ENCODE assay signal across 13 cellular contexts in genomic region chr1:215530401-215530984, GRCh38.
"Had no signal": no experiment of that assay in that cellular context is flagged by ENCODE, and none has a peak within 500 bp of the region (broad histone marks: within the 10 kb centered on the region; RNA-seq: fewer than 3 reads in every experiment).

No MANE protein-coding gene starts in this region.

- DNase-seq: activated B cell treated with CpG ODN at 0.5 μM for 24 hours; activated CD4-positive, alpha-beta T cell treated with anti-CD3 and anti-CD28 coated beads, Interleukin-2, amount 10 ng/mL, durations not matched to agents 7 days and 5 days; activated naive CD4-positive, alpha-beta T cell; activated naive CD8-positive, alpha-beta T cell treated with anti-CD3 and anti-CD28 coated beads, Interleukin-2, amount 50 U/mL, for 24 hours; activated T-cell treated with anti-CD3 and anti-CD28 coated beads for 4 hours; ovary; stimulated activated CD4-positive, alpha-beta T cell treated with anti-CD3 and anti-CD28 coated beads, Interleukin-1b, Interleukin-23, amount 100 ng/mL, for 48 hours; stomach; T-helper 2 cell; testis had no signal

- H3K27me3 ChIP-seq: hepatocyte, ovary, stomach, testis had no signal

- H3K9me3 ChIP-seq: ovary, stomach, testis had no signal

- H3K36me3 ChIP-seq: cardiac muscle cell, ovary, stomach had no signal

- H2AFZ ChIP-seq: hepatocyte had no signal

- ATAC-seq: activated naive CD8-positive, alpha-beta T cell treated with anti-CD3 and anti-CD28 coated beads, Interleukin-2, amount 50 U/mL, for 24 hours; left lobe of liver had no signal

- H3K27ac ChIP-seq: cardiac muscle cell, hepatocyte, ovary, stomach, testis had no signal

- H3K4me1 ChIP-seq: stomach, testis had no signal

- H3K79me2 ChIP-seq: hepatocyte had no signal

- H3K27ac Mint-ChIP-seq: activated B cell treated with CpG ODN at 0.5 μM for 24 hours; activated CD4-positive, alpha-beta T cell treated with anti-CD3 and anti-CD28 coated beads, Interleukin-2, amount 10 ng/mL, durations not matched to agents 7 days and 5 days; activated naive CD8-positive, alpha-beta T cell treated with anti-CD3 and anti-CD28 coated beads, Interleukin-2, amount 50 U/mL, for 24 hours had no signal

- H3K4me3 ChIP-seq: cardiac muscle cell, hepatocyte, ovary, stomach, testis had no signal

- H3K4me2 ChIP-seq: hepatocyte had no signal

- H3K4me1 Mint-ChIP-seq: activated B cell treated with CpG ODN at 0.5 μM for 24 hours; activated naive CD8-positive, alpha-beta T cell treated with anti-CD3 and anti-CD28 coated beads, Interleukin-2, amount 50 U/mL, for 24 hours had no signal

- H3K9me3 Mint-ChIP-seq: activated B cell treated with CpG ODN at 0.5 μM for 24 hours; activated naive CD8-positive, alpha-beta T cell treated with anti-CD3 and anti-CD28 coated beads, Interleukin-2, amount 50 U/mL, for 24 hours had no signal

- H3K4me3 Mint-ChIP-seq: activated B cell treated with CpG ODN at 0.5 μM for 24 hours; activated CD4-positive, alpha-beta T cell treated with anti-CD3 and anti-CD28 coated beads, Interleukin-2, amount 10 ng/mL, durations not matched to agents 7 days and 5 days; activated naive CD8-positive, alpha-beta T cell treated with anti-CD3 and anti-CD28 coated beads, Interleukin-2, amount 50 U/mL, for 24 hours had no signal
